ENCODE assay signal across 21 cellular contexts in genomic region chr2:16244153-16244965, GRCh38.
"Had no signal": no experiment of that assay in that cellular context is flagged by ENCODE, and none has a peak within 500 bp of the region (broad histone marks: within the 10 kb centered on the region; RNA-seq: fewer than 3 reads in every experiment).

No MANE protein-coding gene starts in this region.

- H3K9me3 ChIP-seq: colonic mucosa, heart left ventricle, neutrophil, stomach, thoracic aorta, transverse colon had no signal

- ATAC-seq: esophagus mucosa, heart left ventricle, left cardiac atrium, left ventricle myocardium superior, right cardiac atrium had no signal

- FAIRE-seq: frontal cortex, keratinocyte had no signal

- H3K27ac ChIP-seq: colonic mucosa, heart left ventricle, neutrophil, stomach, thoracic aorta, transverse colon had no signal

- H3K9me3 Mint-ChIP-seq: nephron had no signal

- H3K4me3 Mint-ChIP-seq: naive B cell, nephron had no signal

- H3K4me3 ChIP-seq: colonic mucosa, heart left ventricle, lung, stomach, thoracic aorta, transverse colon had no signal

- DNase-seq: caudate nucleus; colonic mucosa; effector CD8-positive, alpha-beta T cell; heart left ventricle; left cardiac atrium; left ventricle myocardium superior; mesenchymal stem cell; naive B cell; posterior cingulate gyrus; right cardiac atrium; stimulated activated naive CD4-positive, alpha-beta T cell; stomach; substantia nigra; transverse colon had no signal

- H3K4me1 ChIP-seq: colonic mucosa, heart left ventricle, stomach, transverse colon had no signal

- H3K36me3 ChIP-seq: colonic mucosa, heart left ventricle, neutrophil, stomach, thoracic aorta, transverse colon had no signal

- H3K27ac Mint-ChIP-seq: naive B cell, nephron had no signal

- H3K4me1 Mint-ChIP-seq: naive B cell had no signal

- H3K36me3 Mint-ChIP-seq: naive B cell had no signal

- H3K27me3 ChIP-seq: colonic mucosa, neutrophil, transverse colon had no signal
